ENCODE assay signal across 1 cellular context in genomic region chr12:62285284-62285683, GRCh38.
TF ChIP-seq lines count a peak whose summit lies in the region.

No MANE protein-coding gene starts in this region.

TF ChIP-seq in HEK293, 187 proteins besides CTCF, POLR2A, EP300 and RAD21 (continued from another document):
- TF ChIP-seq ZBTB44 (tag by site-specific recombination; IDR thresholded peaks at IDR 0.05), result no peak
- no peak for TF ChIP-seq ZFHX2 (tag by site-specific recombination; conservative IDR thresholded peaks at IDR 0.05)
- TF ChIP-seq ZNF341 (tag by site-specific recombination; IDR thresholded peaks at IDR 0.05; ENCODE audit: low read depth), result no peak
- TF ChIP-seq, protein P1, sequence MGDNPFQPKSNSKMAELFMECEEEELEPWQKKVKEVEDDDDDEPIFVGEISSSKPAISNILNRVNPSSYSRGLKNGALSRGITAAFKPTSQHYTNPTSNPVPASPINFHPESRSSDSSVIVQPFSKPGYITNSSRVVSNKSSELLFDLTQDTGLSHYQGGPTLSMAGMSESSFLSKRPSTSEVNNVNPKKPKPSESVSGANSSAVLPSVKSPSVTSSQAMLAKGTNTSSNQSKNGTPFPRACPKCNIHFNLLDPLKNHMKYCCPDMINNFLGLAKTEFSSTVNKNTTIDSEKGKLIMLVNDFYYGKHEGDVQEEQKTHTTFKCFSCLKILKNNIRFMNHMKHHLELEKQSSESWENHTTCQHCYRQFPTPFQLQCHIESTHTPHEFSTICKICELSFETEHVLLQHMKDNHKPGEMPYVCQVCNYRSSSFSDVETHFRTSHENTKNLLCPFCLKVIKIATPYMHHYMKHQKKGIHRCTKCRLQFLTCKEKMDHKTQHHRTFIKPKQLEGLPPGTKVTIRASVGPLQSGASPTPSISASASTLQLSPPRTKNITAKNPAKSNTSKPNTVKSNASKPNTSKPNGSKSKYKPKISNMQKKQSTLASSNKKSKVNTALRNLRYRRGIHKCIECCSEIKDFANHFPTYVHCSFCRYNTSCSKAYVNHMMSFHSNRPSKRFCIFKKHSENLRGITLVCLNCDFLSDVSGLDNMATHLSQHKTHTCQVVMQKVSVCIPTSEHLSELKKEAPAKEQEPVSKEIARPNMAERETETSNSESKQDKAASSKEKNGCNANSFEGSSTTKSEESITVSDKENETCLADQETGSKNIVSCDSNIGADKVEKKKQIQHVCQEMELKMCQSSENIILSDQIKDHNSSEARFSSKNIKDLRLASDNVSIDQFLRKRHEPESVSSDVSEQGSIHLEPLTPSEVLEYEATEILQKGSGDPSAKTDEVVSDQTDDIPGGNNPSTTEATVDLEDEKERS (tag by site-specific recombination; IDR thresholded peaks at IDR 0.05), result peak; percentile 83
- peak; percentile 97 for TF ChIP-seq ZNF146 (tag by site-specific recombination; IDR thresholded peaks at IDR 0.05)
- TF ChIP-seq, protein P2, sequence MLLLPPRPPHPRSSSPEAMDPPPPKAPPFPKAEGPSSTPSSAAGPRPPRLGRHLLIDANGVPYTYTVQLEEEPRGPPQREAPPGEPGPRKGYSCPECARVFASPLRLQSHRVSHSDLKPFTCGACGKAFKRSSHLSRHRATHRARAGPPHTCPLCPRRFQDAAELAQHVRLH (tag by site-specific recombination; IDR thresholded peaks at IDR 0.05), result peak; percentile 75
